Comparison of ENCODE assay signal across 15 cellular contexts in the genomic region with DNA sequence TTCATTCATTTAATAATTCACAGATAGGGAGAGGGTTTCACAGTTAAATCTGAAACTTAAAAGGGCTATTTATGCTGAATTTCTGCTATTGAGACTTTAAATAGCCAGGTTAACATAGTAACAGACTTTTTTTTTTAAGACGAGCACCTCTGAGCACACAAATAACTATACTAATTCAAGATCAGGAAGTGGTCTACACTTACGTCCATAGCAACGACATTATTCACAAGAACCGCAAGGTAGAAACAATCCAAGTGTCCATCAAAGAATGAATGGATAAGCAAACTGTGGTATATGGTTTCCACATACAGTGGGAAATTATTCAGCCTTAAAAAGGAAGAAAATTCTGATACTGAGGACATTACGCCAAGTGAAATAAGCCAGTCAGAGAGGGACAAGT.
A peak's percentile ranks its signal among the peaks of the same experiment; 100 is the strongest.
DNase-seq lines count a peak whose midpoint lies in the region; ATAC-seq and TF ChIP-seq lines count a peak whose summit lies in the region.
"Had no signal": no experiment of that assay in that cellular context is flagged by ENCODE, and none has a peak within 500 bp of the region (broad histone marks: within the 10 kb centered on the region; RNA-seq: fewer than 3 reads in every experiment).

No MANE protein-coding gene starts in this region.

- H3K36me3 Mint-ChIP-seq in neural progenitor cell (no peaks in the 10 kb centered on the region), endodermal cell (ENCODE audit: low read depth) (no peaks in the 10 kb centered on the region)
- H3K36me3 Mint-ChIP-seq: CD8-positive, alpha-beta memory T cell had no signal

- no peak overlapping the region for H3K4me3 ChIP-seq in neural progenitor cell
- H3K4me3 ChIP-seq in endodermal cell (ENCODE audit: low read length): no peak overlapping the region
- H3K4me3 ChIP-seq: thoracic aorta had no signal

- peak; percentile 27 for DNase-seq in inferior parietal cortex (ENCODE audit: extremely low spot score)
- no peak for DNase-seq in neural progenitor cell (ENCODE audit: low spot score)
- DNase-seq in C1 segment of cervical spinal cord (lab: John Stamatoyannopoulos, UW): no peak
- no peak for DNase-seq in NCI-H1105 (lab: John Stamatoyannopoulos, UW)
- DNase-seq in endodermal cell: no peak
- DNase-seq: activated CD4-positive, CD25-positive, alpha-beta regulatory T cell treated with anti-CD3 and anti-CD28 coated beads, Interleukin-2, amount 50 U/mL, for 72 hours; anterior cingulate cortex; CD8-positive, alpha-beta memory T cell; effector CD8-positive, alpha-beta T cell had no signal

- ATAC-seq in GM18861 (IDR thresholded peaks at IDR 0.05; ENCODE audit: unreplicated experiment): peak; percentile 91
- peak; percentile 59 for ATAC-seq in GM21717 (IDR thresholded peaks at IDR 0.05; ENCODE audit: unreplicated experiment)
- peak; percentile 86 for ATAC-seq in HG03442 (IDR thresholded peaks at IDR 0.05; ENCODE audit: unreplicated experiment)

- H3K36me3 ChIP-seq in neural progenitor cell: no peaks in the 10 kb centered on the region
- H3K36me3 ChIP-seq in endodermal cell (ENCODE audit: control insufficient read depth, insufficient read depth, low read length): no peaks in the 10 kb centered on the region
- H3K36me3 ChIP-seq: thoracic aorta had no signal

- TF ChIP-seq CTCF in neural progenitor cell (IDR thresholded peaks at IDR 0.05) (no peak), endodermal cell (conservative IDR thresholded peaks at IDR 0.05) (no peak)

- H3K27me3 Mint-ChIP-seq in neural progenitor cell (ENCODE audit: insufficient read depth, low read depth) (peaks cover 2% of the 10 kb centered on the region), endodermal cell (ENCODE audit: insufficient read depth) (no peaks in the 10 kb centered on the region)

- H3K79me2 ChIP-seq in neural progenitor cell (ENCODE audit: low read depth): no peaks in the 10 kb centered on the region

- H3F3A ChIP-seq in neural progenitor cell (ENCODE audit: low read depth): no peaks in the 10 kb centered on the region

- H3K9me3 Mint-ChIP-seq in neural progenitor cell: peaks cover 9% of the 10 kb centered on the region
- peaks cover 12% of the 10 kb centered on the region for H3K9me3 Mint-ChIP-seq in endodermal cell
- H3K9me3 Mint-ChIP-seq: activated T-helper 1 cell treated with anti-CD3 and anti-CD28 coated beads, Interleukin-12 subunit alpha, Interleukin-12 subunit beta, Interleukin-2, Interleukin-4 antibody, amounts not matched to agents 30 ng/mL and 10 ng/mL and 1 ng/mL, durations not matched to agents 14 hours and 24 hours and 36 hours had no signal

- no peak overlapping the region for H2AFZ ChIP-seq in neural progenitor cell (replicated peaks)

- H3K9ac ChIP-seq in neural progenitor cell (no peak overlapping the region), endodermal cell (ENCODE audit: extremely low read depth, low read length, poor library complexity, severe bottlenecking) (no peak overlapping the region)

- no peak overlapping the region for H3K4me2 ChIP-seq in neural progenitor cell

- H3K27ac ChIP-seq in neural progenitor cell: no peak overlapping the region
- H3K27ac ChIP-seq in endodermal cell (ENCODE audit: low read depth, low read length): no peak overlapping the region
- H3K27ac ChIP-seq: thoracic aorta had no signal

- H3K4me3 Mint-ChIP-seq in neural progenitor cell (no peak overlapping the region), endodermal cell (no peak overlapping the region)
- H3K4me3 Mint-ChIP-seq: activated T-helper 1 cell treated with anti-CD3 and anti-CD28 coated beads, Interleukin-12 subunit alpha, Interleukin-12 subunit beta, Interleukin-2, Interleukin-4 antibody, amounts not matched to agents 30 ng/mL and 10 ng/mL and 1 ng/mL, durations not matched to agents 14 hours and 24 hours and 36 hours; CD8-positive, alpha-beta memory T cell; nephron had no signal

- H3K4me1 Mint-ChIP-seq in neural progenitor cell: no peaks in the 10 kb centered on the region
- peaks cover 1% of the 10 kb centered on the region for H3K4me1 Mint-ChIP-seq in endodermal cell
- H3K4me1 Mint-ChIP-seq: CD8-positive, alpha-beta memory T cell; nephron had no signal

- WGBS in endodermal cell (ENCODE audit: insufficient coverage in 1 of 2, insufficient read length in 1 of 2), 2 experiments: 89 to 93% methylated on average over 5 of the region's 5 CpGs

- no peaks in the 10 kb centered on the region for H4K20me1 ChIP-seq in neural progenitor cell (ENCODE audit: low read depth)

- no peaks in the 10 kb centered on the region for H3K4me1 ChIP-seq in neural progenitor cell
- H3K4me1 ChIP-seq in endodermal cell (ENCODE audit: control insufficient read depth, insufficient read depth, low read length): no peaks in the 10 kb centered on the region

- no peaks in the 10 kb centered on the region for H3K9me3 ChIP-seq in neural progenitor cell (ENCODE audit: low read depth)
- H3K9me3 ChIP-seq in endodermal cell (ENCODE audit: control insufficient read depth, low read length): no peaks in the 10 kb centered on the region
- H3K9me3 ChIP-seq: thoracic aorta had no signal

- no peaks in the 10 kb centered on the region for H3K27me3 ChIP-seq in neural progenitor cell
- no peaks in the 10 kb centered on the region for H3K27me3 ChIP-seq in endodermal cell (ENCODE audit: control insufficient read depth, insufficient read depth, low read length, poor library complexity, severe bottlenecking)

- H3K27ac Mint-ChIP-seq in neural progenitor cell: no peak overlapping the region
- no peak overlapping the region for H3K27ac Mint-ChIP-seq in endodermal cell
- H3K27ac Mint-ChIP-seq: activated T-helper 1 cell treated with anti-CD3 and anti-CD28 coated beads, Interleukin-12 subunit alpha, Interleukin-12 subunit beta, Interleukin-2, Interleukin-4 antibody, amounts not matched to agents 30 ng/mL and 10 ng/mL and 1 ng/mL, durations not matched to agents 14 hours and 24 hours and 36 hours; CD8-positive, alpha-beta memory T cell; nephron had no signal
